ENCODE assay signal across 8 cellular contexts in the genomic region with DNA sequence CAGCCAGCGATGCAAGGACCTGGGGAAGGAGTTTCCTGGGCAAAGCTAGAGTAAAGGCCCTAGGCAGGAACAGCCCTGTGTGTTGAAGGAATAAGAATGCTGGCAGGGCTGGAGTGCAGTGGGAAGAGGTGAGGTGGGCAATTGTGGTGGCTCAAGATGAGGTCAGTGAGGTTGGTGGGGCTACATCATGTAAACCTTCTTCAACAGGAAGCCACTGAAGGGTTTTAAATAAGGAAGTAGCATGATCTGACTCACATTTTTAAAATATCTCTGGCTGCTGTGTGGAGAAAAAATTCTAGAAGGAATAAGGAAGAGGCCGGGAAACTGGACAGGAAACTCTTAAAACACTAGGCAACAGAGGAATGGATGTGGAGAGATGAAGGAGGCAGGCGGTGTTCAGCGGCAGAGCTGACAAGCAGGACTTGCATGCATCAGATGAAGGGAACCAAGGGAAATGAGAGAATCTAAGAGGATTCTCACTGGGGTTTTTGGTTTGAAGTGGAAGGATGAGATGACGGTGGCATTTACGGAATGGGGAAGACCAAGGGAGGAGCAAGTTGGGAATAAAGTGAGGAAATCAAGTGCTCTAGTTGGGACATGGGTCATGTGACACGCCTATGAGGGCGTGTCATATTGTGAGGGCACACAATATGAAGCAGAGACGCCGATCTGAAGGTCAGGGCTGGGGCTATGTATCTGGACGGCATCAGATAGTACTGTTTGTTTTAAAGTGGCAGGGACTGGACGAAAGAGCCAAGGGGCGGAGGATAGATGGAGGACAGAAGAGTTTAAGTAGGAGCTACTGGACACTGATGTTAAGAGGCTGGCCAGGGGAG. TPM values are rescaled to one million over a fixed set of nuclear protein-coding genes. Genes with fewer than 3 reads are reported as not detected.
DNase-seq lines count a peak whose midpoint lies in the region; ATAC-seq and TF ChIP-seq lines count a peak whose summit lies in the region.

No MANE protein-coding gene starts in this region.

- no peak overlapping the region for H3K4me3 Mint-ChIP-seq in CD8-positive, alpha-beta T cell

- H2AFZ ChIP-seq in mesenchymal stem cell (ENCODE audit: low read depth, low read length), result no peak overlapping the region

- no peak overlapping the region for H3K23ac ChIP-seq in mesenchymal stem cell (ENCODE audit: low read length in 2 of 2)

- H4K8ac ChIP-seq in mesenchymal stem cell (ENCODE audit: low read length), result peak overlapping the region; percentile 64

- peaks cover 12% of the 10 kb centered on the region for H3K36me3 Mint-ChIP-seq in CD8-positive, alpha-beta T cell

- peak overlapping the region in 1 of 2 experiments; percentile 40 for H2BK12ac ChIP-seq in mesenchymal stem cell (ENCODE audit: low read length in 2 of 2)

- H3K27me3 Mint-ChIP-seq in CD8-positive, alpha-beta T cell (ENCODE audit: low read depth), result no peaks in the 10 kb centered on the region

- peak overlapping the region in 1 of 2 experiments; percentile 3 for H3K18ac ChIP-seq in mesenchymal stem cell (ENCODE audit: low read depth in 1 of 2, low read length in 2 of 2)

- intact Hi-C loops in colonic mucosa (cut with DNase I), result no loop called here
- intact Hi-C loops in CD8-positive, alpha-beta T cell (cut with DNase I, micrococcal nuclease), result no loop called here

- H3K27me3 ChIP-seq in AG04450 (ENCODE audit: control insufficient read depth, insufficient read depth, low read length) (no peaks in the 10 kb centered on the region), colonic mucosa (no peaks in the 10 kb centered on the region), mesenchymal stem cell (ENCODE audit: control insufficient read depth in 1 of 2, insufficient read depth in 1 of 2, low read length in 2 of 2) (no peaks in the 10 kb centered on the region)
- no peaks in the 10 kb centered on the region for H3K27me3 ChIP-seq in CD8-positive, alpha-beta T cell (ENCODE audit: insufficient read depth, low read length)

- H3K4me3 ChIP-seq in AG04450 (ENCODE audit: low read depth, low read length), result no peak overlapping the region
- H3K4me3 ChIP-seq in colonic mucosa, result no peak overlapping the region
- no peak overlapping the region for H3K4me3 ChIP-seq in mesenchymal stem cell (ENCODE audit: insufficient read depth in 1 of 2, low read depth in 1 of 2, low read length in 2 of 2)
- H3K4me3 ChIP-seq in CD8-positive, alpha-beta T cell (ENCODE audit: low read depth, low read length), result no peak overlapping the region

- DNase-seq in AG04450 (ENCODE audit: low read depth, low spot score), result no peak
- DNase-seq in KBM-7, result peak; percentile 85
- DNase-seq in colonic mucosa, result peak; percentile 64
- peak; percentile 58 for DNase-seq in mesenchymal stem cell
- DNase-seq in CD8-positive, alpha-beta T cell, result no peak
- no peak for DNase-seq in activated CD4-positive, alpha-beta T cell treated with anti-CD3 and anti-CD28 coated beads for 48 hours
- DNase-seq in globus pallidus (ENCODE audit: low spot score), result no peak

- no peak overlapping the region for H2BK15ac ChIP-seq in mesenchymal stem cell (ENCODE audit: low read depth, poor library complexity, severe bottlenecking)

- peaks cover 34% of the 10 kb centered on the region for H3K79me1 ChIP-seq in mesenchymal stem cell (replicated peaks; ENCODE audit: low read length, poor library complexity, severe bottlenecking)

- CTCF ChIA-PET in AG04450 (lab: Charles Lee), result no interaction called here
- CTCF ChIA-PET in CD8-positive, alpha-beta T cell (lab: Charles Lee), result interaction anchor here (0.9 to 1.2 kb wide), 3 partner anchors 293 to 363 kb away, joined by 3 read pairs; no protein-coding TSS in a partner anchor

- H3K4me1 Mint-ChIP-seq in CD8-positive, alpha-beta T cell (ENCODE audit: low read depth), result peaks cover 4% of the 10 kb centered on the region

- no peak overlapping the region for H2BK120ac ChIP-seq in mesenchymal stem cell (ENCODE audit: low read depth, low read length)

- H3K14ac ChIP-seq in mesenchymal stem cell (ENCODE audit: low read length in 2 of 2), result no peak overlapping the region

- no peak overlapping the region for H3K4me2 ChIP-seq in mesenchymal stem cell (ENCODE audit: low read length, poor library complexity, severe bottlenecking)

- H3K9me3 ChIP-seq in AG04450 (ENCODE audit: control insufficient read depth, insufficient read depth, low read length) (peaks cover under 1% of the 10 kb centered on the region; the same call in 1 of the 2 replicates), colonic mucosa (no peaks in the 10 kb centered on the region), mesenchymal stem cell (ENCODE audit: control insufficient read depth, low read length) (no peaks in the 10 kb centered on the region)
- H3K9me3 ChIP-seq in CD8-positive, alpha-beta T cell (ENCODE audit: low read length), result no peaks in the 10 kb centered on the region

- H3K9ac ChIP-seq in colonic mucosa (ENCODE audit: low read depth in 2 of 2, low read length in 2 of 2), result no peak overlapping the region
- no peak overlapping the region for H3K9ac ChIP-seq in mesenchymal stem cell (ENCODE audit: low read length)

- no peak overlapping the region for H4K91ac ChIP-seq in mesenchymal stem cell (ENCODE audit: low read length)

- H3K4ac ChIP-seq in mesenchymal stem cell (ENCODE audit: low read depth in 1 of 2, low read length in 2 of 2), result no peak overlapping the region

- no peak overlapping the region for H2AK5ac ChIP-seq in mesenchymal stem cell (ENCODE audit: low read length, severe bottlenecking)

- in situ Hi-C loops in KBM-7 (cut with MboI; ENCODE audit: low pct_unique_long_range_greater_than_20kb, low sequenced_read_pairs), result no loop called here

- H3K27ac Mint-ChIP-seq in CD8-positive, alpha-beta T cell, result no peak overlapping the region

- no peak for TF ChIP-seq CTCF in AG04450 (IDR thresholded peaks at IDR 0.05; ENCODE audit: low read depth, low read length)
- TF ChIP-seq CTCF in colonic mucosa (IDR thresholded peaks at IDR 0.05), result no peak
- no peak for TF ChIP-seq CTCF in CD8-positive, alpha-beta T cell (IDR thresholded peaks at IDR 0.05)

- no peaks in the 10 kb centered on the region for H3K9me3 Mint-ChIP-seq in CD8-positive, alpha-beta T cell

- POLR2A ChIA-PET in AG04450 (lab: Yijun Ruan, JAX), result no interaction called here
- POLR2A ChIA-PET in CD8-positive, alpha-beta T cell (lab: Charles Lee), result no interaction called here

- H2BK5ac ChIP-seq in mesenchymal stem cell (ENCODE audit: low read depth, low read length, poor library complexity, severe bottlenecking), result no peak overlapping the region

- peak overlapping the region; percentile 25 for H3K27ac ChIP-seq in AG04450 (ENCODE audit: low read depth, low read length)
- peak overlapping the region; percentile 54 for H3K27ac ChIP-seq in colonic mucosa
- no peak overlapping the region for H3K27ac ChIP-seq in mesenchymal stem cell (ENCODE audit: low read length, poor library complexity, severe bottlenecking)
- no peak overlapping the region for H3K27ac ChIP-seq in CD8-positive, alpha-beta T cell (ENCODE audit: low read depth, low read length)

- ATAC-seq in CD8-positive, alpha-beta T cell, result no peak
- ATAC-seq in GM19467 (IDR thresholded peaks at IDR 0.05; ENCODE audit: unreplicated experiment), result no peak

- H3K4me1 ChIP-seq in colonic mucosa (peaks cover 10% of the 10 kb centered on the region), mesenchymal stem cell (ENCODE audit: control insufficient read depth, insufficient read depth, low read depth, low read length) (peaks cover 7% of the 10 kb centered on the region)
- no peaks in the 10 kb centered on the region for H3K4me1 ChIP-seq in CD8-positive, alpha-beta T cell (ENCODE audit: insufficient read depth, low read length)

- H3K36me3 ChIP-seq in colonic mucosa, result no peaks in the 10 kb centered on the region
- peaks cover 6 to 7% of the 10 kb centered on the region in 2 experiments for H3K36me3 ChIP-seq in mesenchymal stem cell (ENCODE audit: control insufficient read depth in 1 of 2, insufficient read depth in 2 of 2, low read depth in 1 of 2, low read length in 2 of 2)
- no peaks in the 10 kb centered on the region for H3K36me3 ChIP-seq in CD8-positive, alpha-beta T cell (ENCODE audit: insufficient read depth, low read length)

- WGBS in mesenchymal stem cell, result 75% methylated on average over 13 of the region's 13 CpGs

RNA-seq across cellular contexts. Expression of a gene that starts 18.3 kb away (rescaled TPM):
- polyA plus RNA-seq in AG04450 (2011; rRNA removed), result 6.8 and 8.6 TPM in 2 replicates
- polyA minus RNA-seq in AG04450 (2011; rRNA and poly(A)+ RNA removed), result 2.7 and 3.5 TPM in 2 replicates
- 10 to 100 TPM; 10.8 to 11.9 TPM for total RNA-seq in colonic mucosa
- 6.1 TPM for polyA plus RNA-seq in mesenchymal stem cell (2013, experiment 1 of 2)
- polyA plus RNA-seq in mesenchymal stem cell (2013, experiment 2 of 2), result 6.6 TPM
- total RNA-seq in CD8-positive, alpha-beta T cell, result 10 to 100 TPM; 13.8 to 14.0 TPM

Comparison
In these comparisons a context has a peak if more than half of its experiments do, and no peak if none do; other contexts are left out.
1. DNase-seq: peak in KBM-7 (single experiment), colonic mucosa (single experiment) and mesenchymal stem cell (single experiment); none in AG04450 (single experiment), CD8-positive, alpha-beta T cell (0 of 7), activated CD4-positive, alpha-beta T cell treated with anti-CD3 and anti-CD28 coated beads for 48 hours (single experiment) and globus pallidus (single experiment).
2. H3K27ac ChIP-seq: peak in AG04450 (single experiment) and colonic mucosa (single experiment); none in mesenchymal stem cell (single experiment) and CD8-positive, alpha-beta T cell (single experiment).